ENCODE assay signal across 23 cellular contexts in genomic region chr11:60849641-60850520, GRCh38. TPM values are rescaled to one million over a fixed set of nuclear protein-coding genes. Genes with fewer than 3 reads are reported as not detected.
"Had no signal": no experiment of that assay in that cellular context is flagged by ENCODE, and none has a peak within 500 bp of the region (broad histone marks: within the 10 kb centered on the region; RNA-seq: fewer than 3 reads in every experiment).

No MANE protein-coding gene starts in this region.

- H3K4me2 ChIP-seq: SK-N-SH had no signal

- H3K27ac ChIP-seq: HL-60 had no signal

- FAIRE-seq: HTR-8/SVneo, RCC 7860 had no signal

- H3K9me3 ChIP-seq: SK-N-SH had no signal

- DNase-seq: Karpas-422, KG1, MM.1S, NCI-H1092 treated with DMSO at 0.1 percent for 48 hours, NCI-H1436, NCI-H187, NCI-H2029, NCI-H2081 treated with DMSO at 0.1 percent for 48 hours, NCI-H2171, NCI-H226, NCI-H446, NCI-H510A, NCI-H524 treated with DMSO at 0.1 percent for 48 hours, NCI-H69, NCI-H774, Right ventricle myocardium superior, RPMI8226, SK-N-SH, SW 1271 had no signal

- H3K9ac ChIP-seq: SK-N-SH had no signal

RNA-seq across cellular contexts. Expression of gene PTGDR2, which starts 5.9 kb away (rescaled TPM):
- total RNA-seq: SK-MEL-5 had no signal

RNA-seq across cellular contexts. Expression of gene ZP1, which starts 17.5 kb away (rescaled TPM):
- total RNA-seq: Right ventricle myocardium superior, SK-MEL-5 had no signal
- polyA plus RNA-seq: SK-N-SH had no signal
